Comparison of ENCODE assay signal across 1 cellular context in genomic region chr19:5987077-5987818, GRCh38.
A peak's percentile ranks its signal among the peaks of the same experiment; 100 is the strongest.
TF ChIP-seq lines count a peak whose summit lies in the region.

No MANE protein-coding gene starts in this region.

TF ChIP-seq in K562, 482 proteins besides CTCF, POLR2A, EP300 and RAD21 (continued from another document and continues in another):
- TF ChIP-seq ID3 (CRISPR knock-in tag; IDR thresholded peaks at IDR 0.05): no peak
- TF ChIP-seq ID3 (tag; IDR thresholded peaks at IDR 0.05): no peak
- no peak for TF ChIP-seq USF2 (CRISPR knock-in tag; IDR thresholded peaks at IDR 0.05)
- no peak for TF ChIP-seq CREB3 (tag; conservative IDR thresholded peaks at IDR 0.05; ENCODE audit: low read depth)
- no peak for TF ChIP-seq TAL1 (IDR thresholded peaks at IDR 0.05)
- TF ChIP-seq STAT5A (IDR thresholded peaks at IDR 0.05; ENCODE audit: borderline replicate concordance, low read length): peak; percentile 38; the same call in 1 of the 2 replicates
- TF ChIP-seq FIP1L1 (IDR thresholded peaks at IDR 0.05; ENCODE audit: low read depth, low read length, poor library complexity, severe bottlenecking): no peak
- no peak for TF ChIP-seq ZNF280B (CRISPR knock-in tag; IDR thresholded peaks at IDR 0.05)
- peak; percentile 28 to 42; a peak in 1 of 4 replicates for TF ChIP-seq MAZ (CRISPR knock-in tag; conservative IDR thresholded peaks at IDR 0.05 in 1 of 2, IDR thresholded peaks at IDR 0.05 in 1 of 2)
- no peak for TF ChIP-seq CBFA2T3 (IDR thresholded peaks at IDR 0.05)
- peak; percentile 38 for TF ChIP-seq MAFF (IDR thresholded peaks at IDR 0.05; ENCODE audit: low read length)
- TF ChIP-seq RBM25 (IDR thresholded peaks at IDR 0.05; ENCODE audit: low read depth, low read length, severe bottlenecking): no peak
- TF ChIP-seq ZNF407 (IDR thresholded peaks at IDR 0.05; ENCODE audit: low read depth): no peak
- 0 out of 2 replicates have a peak, but pooled peaks have one; percentile 15 for TF ChIP-seq ZBTB40 (IDR thresholded peaks at IDR 0.05)
- TF ChIP-seq ZBTB40 (CRISPR knock-in tag; IDR thresholded peaks at IDR 0.05): no peak
- TF ChIP-seq KLF16 (IDR thresholded peaks at IDR 0.05): peak; percentile 34; the same call in 1 of the 2 replicates
- no peak for TF ChIP-seq ETS2 (tag; IDR thresholded peaks at IDR 0.05; ENCODE audit: borderline replicate concordance, poor library complexity, severe bottlenecking)
- no peak for TF ChIP-seq FOXA3 (CRISPR knock-in tag; conservative IDR thresholded peaks at IDR 0.05 in 1 of 2, IDR thresholded peaks at IDR 0.05 in 1 of 2)
- no peak for TF ChIP-seq FOXK1 (CRISPR knock-in tag; IDR thresholded peaks at IDR 0.05; ENCODE audit: borderline replicate concordance)
- no peak for TF ChIP-seq PHB2 (IDR thresholded peaks at IDR 0.05; ENCODE audit: low read depth)
- peak; percentile 73 for TF ChIP-seq BRD9 (IDR thresholded peaks at IDR 0.05; ENCODE audit: low read depth, partially characterized antibody)
- TF ChIP-seq ZNF699 (CRISPR knock-in tag; IDR thresholded peaks at IDR 0.05; ENCODE audit: insufficient replicate concordance): no peak
- 0 out of 2 replicates have a peak, but pooled peaks have one; percentile 30 for TF ChIP-seq MYC (IDR thresholded peaks at IDR 0.05; ENCODE audit: low read depth, low read length)
- TF ChIP-seq MYC (CRISPR knock-in tag; IDR thresholded peaks at IDR 0.05; ENCODE audit: borderline replicate concordance, low read depth): no peak
- TF ChIP-seq CTCFL (IDR thresholded peaks at IDR 0.05; ENCODE audit: borderline replicate concordance, insufficient read depth, low read depth, low read length, poor library complexity, severe bottlenecking): no peak
- no peak for TF ChIP-seq ZFPM2 (CRISPR knock-in tag; IDR thresholded peaks at IDR 0.05)
- TF ChIP-seq RB1 (IDR thresholded peaks at IDR 0.05; ENCODE audit: low read depth): peak; percentile 54; the same call in 1 of the 2 replicates
- no peak for TF ChIP-seq MLLT1 (IDR thresholded peaks at IDR 0.05)
- TF ChIP-seq ZNF24 (IDR thresholded peaks at IDR 0.05): no peak
- TF ChIP-seq MEF2A (IDR thresholded peaks at IDR 0.05; ENCODE audit: control insufficient read depth, low read depth, low read length): no peak
- peak; percentile 32 for TF ChIP-seq SMARCA4 (IDR thresholded peaks at IDR 0.05)
